ENCODE assay signal across 8 cellular contexts in genomic region chr17:16415031-16415924, GRCh38. TPM values are rescaled to one million over a fixed set of nuclear protein-coding genes. Genes with fewer than 3 reads are reported as not detected.
DNase-seq lines count a peak whose midpoint lies in the region; ATAC-seq and TF ChIP-seq lines count a peak whose summit lies in the region.

Gene TRPV2 (plus strand): TSS chr17:16415571. CDS start chr17:16417669, 2,098 bp downstream.

- H3K27ac ChIP-seq in BLaER1, result peak within 1 kb of the TSS; percentile 90
- H3K27ac ChIP-seq in right atrium auricular region, result peak within 1 kb of the TSS; percentile 87 to 90
- H3K27ac ChIP-seq in skeletal muscle tissue (ENCODE audit: low read depth, low read length), result peak within 1 kb of the TSS; percentile 83

- H3K9me3 ChIP-seq in BLaER1 (no peaks in the 10 kb centered on the region), right atrium auricular region (no peaks in the 10 kb centered on the region), skeletal muscle tissue (ENCODE audit: control insufficient read depth in 3 of 3, low read length in 3 of 3) (no peaks in the 10 kb centered on the region)

- DNase-seq in NCI-H460 (ENCODE audit: extremely low read depth, low read depth) (no peak), right atrium auricular region (ENCODE audit: low spot score) (no peak), hippocampal formation (lab: John Stamatoyannopoulos, UW) (no peak)
- DNase-seq in activated effector memory CD4-positive, alpha-beta T cell treated with anti-CD3 and anti-CD28 coated beads, Interleukin-2, amount 50 U/mL, for 16 hours, result peak; percentile 79

- H4K20me1 ChIP-seq in BLaER1, result peaks cover 13% of the 10 kb centered on the region

- peaks cover 56% of the 10 kb centered on the region for H3K4me1 ChIP-seq in BLaER1
- H3K4me1 ChIP-seq in right atrium auricular region, result peaks cover 0 to 40% of the 10 kb centered on the region in 2 donors
- H3K4me1 ChIP-seq in skeletal muscle tissue (ENCODE audit: control insufficient read depth in 3 of 3, insufficient read depth in 3 of 3, low read length in 3 of 3), result peaks cover 30 to 34% (median 33%) of the 10 kb centered on the region in 3 donors

- H3K4me2 ChIP-seq in BLaER1, result peak within 1 kb of the TSS; percentile 99

- H3K9ac ChIP-seq in BLaER1, result peak within 1 kb of the TSS; percentile 84
- H3K9ac ChIP-seq in skeletal muscle tissue (ENCODE audit: low read depth in 1 of 3, low read length in 3 of 3), result peak within 1 kb of the TSS; percentile 63 to 86 (median 72)

- peak within 1 kb of the TSS; percentile 73 for H3K4me3 ChIP-seq in BLaER1
- peak within 1 kb of the TSS; percentile 47 to 60 for H3K4me3 ChIP-seq in right atrium auricular region
- peak within 1 kb of the TSS; percentile 67 to 75 (median 69) for H3K4me3 ChIP-seq in skeletal muscle tissue (ENCODE audit: low read length in 3 of 3)

- peak; percentile 45 for ATAC-seq in GM21360 (IDR thresholded peaks at IDR 0.05; ENCODE audit: unreplicated experiment)
- no peak for ATAC-seq in HG02973 (IDR thresholded peaks at IDR 0.05; ENCODE audit: unreplicated experiment)

- no peaks in the 10 kb centered on the region for H3K27me3 ChIP-seq in BLaER1
- H3K27me3 ChIP-seq in right atrium auricular region, result no peaks in the 10 kb centered on the region
- H3K27me3 ChIP-seq in skeletal muscle tissue (ENCODE audit: control insufficient read depth in 3 of 3, insufficient read depth in 3 of 3, low read length in 3 of 3), result peaks cover 0 to 4% (median 3%) of the 10 kb centered on the region in 3 donors

- peak; percentile 16 to 55 for TF ChIP-seq CTCF in right atrium auricular region (IDR thresholded peaks at IDR 0.05)

- peaks cover 12% of the 10 kb centered on the region for H3K36me3 ChIP-seq in BLaER1
- no peaks in the 10 kb centered on the region for H3K36me3 ChIP-seq in right atrium auricular region
- H3K36me3 ChIP-seq in skeletal muscle tissue (ENCODE audit: control insufficient read depth in 3 of 3, insufficient read depth in 3 of 3, low read length in 3 of 3), result peaks cover 0 to 6% (median 3%) of the 10 kb centered on the region in 3 donors

RNA-seq across cellular contexts. Expression of gene TRPV2, which starts in this region (rescaled TPM):
- total RNA-seq in NCI-H460 (2014; rRNA removed; shearing (Covaris generic)), result 33.4 and 35.8 TPM in 2 replicates
- 39.6 and 44.5 TPM in 2 replicates for polyA plus RNA-seq in NCI-H460 (2014; cell fraction: nucleus; rRNA removed)
- total RNA-seq in right atrium auricular region (10 to 100 TPM in 1 of 2 donors, 1 to 10 TPM in 1; 6.7 to 15.0 TPM), skeletal muscle tissue (8.4 TPM)
